Comparison of ENCODE assay signal across 1 cellular context in the genomic region with DNA sequence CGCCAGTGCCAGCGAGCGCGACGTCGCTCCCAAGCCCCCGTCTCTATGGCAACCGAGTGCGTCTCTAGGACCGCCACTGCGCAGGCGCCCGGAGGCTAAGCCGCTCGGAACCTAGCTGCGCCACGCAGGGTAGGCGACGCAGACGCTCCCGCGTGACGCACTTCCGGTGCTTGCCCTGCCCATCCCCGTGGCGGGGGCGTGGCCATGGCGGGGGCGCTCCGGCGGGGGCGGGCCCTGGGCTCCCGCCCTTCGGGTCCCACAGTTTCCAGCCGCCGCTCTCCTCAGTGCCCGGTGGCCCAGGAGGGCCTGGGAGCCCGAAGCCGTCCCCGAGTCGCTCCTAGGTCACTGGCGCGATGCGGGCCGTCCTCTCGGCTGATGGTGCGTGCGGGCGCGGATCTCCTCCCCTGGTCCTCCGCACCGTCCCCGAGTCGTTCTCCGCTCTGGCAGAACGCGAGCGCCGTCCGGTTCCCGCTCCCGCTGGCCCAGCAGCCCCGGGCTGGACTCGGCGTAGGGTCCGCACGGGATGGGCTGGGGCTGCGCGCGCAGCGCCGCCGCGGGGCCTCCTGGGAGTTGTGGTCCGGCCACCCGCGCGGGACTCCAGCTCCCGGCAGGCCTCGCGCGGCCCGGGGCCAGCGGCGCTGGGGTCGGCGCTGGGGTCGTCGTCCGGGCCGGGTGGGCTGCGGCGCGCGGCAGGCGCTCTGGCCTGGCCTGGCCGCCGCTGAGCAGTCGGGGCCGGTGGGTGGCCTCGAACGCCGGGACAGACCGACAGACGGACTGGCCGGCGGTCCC.
TF ChIP-seq lines count a peak whose summit lies in the region.

A gene (plus strand): TSS at position 245 of the 789 bp plus-strand sequence. CDS start 7,953 bp downstream, outside the sequence.

TF ChIP-seq in HEK293, 187 proteins besides CTCF, POLR2A, EP300 and RAD21 (continued from another document and continues in another):
- TF ChIP-seq, protein P1, sequence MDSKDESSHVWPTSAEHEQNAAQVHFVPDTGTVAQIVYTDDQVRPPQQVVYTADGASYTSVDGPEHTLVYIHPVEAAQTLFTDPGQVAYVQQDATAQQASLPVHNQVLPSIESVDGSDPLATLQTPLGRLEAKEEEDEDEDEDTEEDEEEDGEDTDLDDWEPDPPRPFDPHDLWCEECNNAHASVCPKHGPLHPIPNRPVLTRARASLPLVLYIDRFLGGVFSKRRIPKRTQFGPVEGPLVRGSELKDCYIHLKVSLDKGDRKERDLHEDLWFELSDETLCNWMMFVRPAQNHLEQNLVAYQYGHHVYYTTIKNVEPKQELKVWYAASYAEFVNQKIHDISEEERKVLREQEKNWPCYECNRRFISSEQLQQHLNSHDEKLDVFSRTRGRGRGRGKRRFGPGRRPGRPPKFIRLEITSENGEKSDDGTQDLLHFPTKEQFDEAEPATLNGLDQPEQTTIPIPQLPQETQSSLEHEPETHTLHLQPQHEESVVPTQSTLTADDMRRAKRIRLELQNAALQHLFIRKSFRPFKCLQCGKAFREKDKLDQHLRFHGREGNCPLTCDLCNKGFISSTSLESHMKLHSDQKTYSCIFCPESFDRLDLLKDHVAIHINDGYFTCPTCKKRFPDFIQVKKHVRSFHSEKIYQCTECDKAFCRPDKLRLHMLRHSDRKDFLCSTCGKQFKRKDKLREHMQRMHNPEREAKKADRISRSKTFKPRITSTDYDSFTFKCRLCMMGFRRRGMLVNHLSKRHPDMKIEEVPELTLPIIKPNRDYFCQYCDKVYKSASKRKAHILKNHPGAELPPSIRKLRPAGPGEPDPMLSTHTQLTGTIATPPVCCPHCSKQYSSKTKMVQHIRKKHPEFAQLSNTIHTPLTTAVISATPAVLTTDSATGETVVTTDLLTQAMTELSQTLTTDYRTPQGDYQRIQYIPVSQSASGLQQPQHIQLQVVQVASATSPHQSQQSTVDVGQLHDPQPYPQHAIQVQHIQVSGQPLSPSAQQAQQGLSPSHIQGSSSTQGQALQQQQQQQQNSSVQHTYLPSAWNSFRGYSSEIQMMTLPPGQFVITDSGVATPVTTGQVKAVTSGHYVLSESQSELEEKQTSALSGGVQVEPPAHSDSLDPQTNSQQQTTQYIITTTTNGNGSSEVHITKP (tag by site-specific recombination; IDR thresholded peaks at IDR 0.05), result no peak
- TF ChIP-seq, protein P2, sequence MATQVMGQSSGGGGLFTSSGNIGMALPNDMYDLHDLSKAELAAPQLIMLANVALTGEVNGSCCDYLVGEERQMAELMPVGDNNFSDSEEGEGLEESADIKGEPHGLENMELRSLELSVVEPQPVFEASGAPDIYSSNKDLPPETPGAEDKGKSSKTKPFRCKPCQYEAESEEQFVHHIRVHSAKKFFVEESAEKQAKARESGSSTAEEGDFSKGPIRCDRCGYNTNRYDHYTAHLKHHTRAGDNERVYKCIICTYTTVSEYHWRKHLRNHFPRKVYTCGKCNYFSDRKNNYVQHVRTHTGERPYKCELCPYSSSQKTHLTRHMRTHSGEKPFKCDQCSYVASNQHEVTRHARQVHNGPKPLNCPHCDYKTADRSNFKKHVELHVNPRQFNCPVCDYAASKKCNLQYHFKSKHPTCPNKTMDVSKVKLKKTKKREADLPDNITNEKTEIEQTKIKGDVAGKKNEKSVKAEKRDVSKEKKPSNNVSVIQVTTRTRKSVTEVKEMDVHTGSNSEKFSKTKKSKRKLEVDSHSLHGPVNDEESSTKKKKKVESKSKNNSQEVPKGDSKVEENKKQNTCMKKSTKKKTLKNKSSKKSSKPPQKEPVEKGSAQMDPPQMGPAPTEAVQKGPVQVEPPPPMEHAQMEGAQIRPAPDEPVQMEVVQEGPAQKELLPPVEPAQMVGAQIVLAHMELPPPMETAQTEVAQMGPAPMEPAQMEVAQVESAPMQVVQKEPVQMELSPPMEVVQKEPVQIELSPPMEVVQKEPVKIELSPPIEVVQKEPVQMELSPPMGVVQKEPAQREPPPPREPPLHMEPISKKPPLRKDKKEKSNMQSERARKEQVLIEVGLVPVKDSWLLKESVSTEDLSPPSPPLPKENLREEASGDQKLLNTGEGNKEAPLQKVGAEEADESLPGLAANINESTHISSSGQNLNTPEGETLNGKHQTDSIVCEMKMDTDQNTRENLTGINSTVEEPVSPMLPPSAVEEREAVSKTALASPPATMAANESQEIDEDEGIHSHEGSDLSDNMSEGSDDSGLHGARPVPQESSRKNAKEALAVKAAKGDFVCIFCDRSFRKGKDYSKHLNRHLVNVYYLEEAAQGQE (tag by site-specific recombination; IDR thresholded peaks at IDR 0.05), result peak; percentile 52; the same call in 1 of the 2 replicates
- no peak for TF ChIP-seq ZNF248 (tag by site-specific recombination; IDR thresholded peaks at IDR 0.05)
- TF ChIP-seq, protein P3, sequence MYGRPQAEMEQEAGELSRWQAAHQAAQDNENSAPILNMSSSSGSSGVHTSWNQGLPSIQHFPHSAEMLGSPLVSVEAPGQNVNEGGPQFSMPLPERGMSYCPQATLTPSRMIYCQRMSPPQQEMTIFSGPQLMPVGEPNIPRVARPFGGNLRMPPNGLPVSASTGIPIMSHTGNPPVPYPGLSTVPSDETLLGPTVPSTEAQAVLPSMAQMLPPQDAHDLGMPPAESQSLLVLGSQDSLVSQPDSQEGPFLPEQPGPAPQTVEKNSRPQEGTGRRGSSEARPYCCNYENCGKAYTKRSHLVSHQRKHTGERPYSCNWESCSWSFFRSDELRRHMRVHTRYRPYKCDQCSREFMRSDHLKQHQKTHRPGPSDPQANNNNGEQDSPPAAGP (tag by site-specific recombination; IDR thresholded peaks at IDR 0.05), result peak; percentile 96
- TF ChIP-seq ZNF596 (tag by site-specific recombination; IDR thresholded peaks at IDR 0.05), result no peak
- TF ChIP-seq, protein P4, sequence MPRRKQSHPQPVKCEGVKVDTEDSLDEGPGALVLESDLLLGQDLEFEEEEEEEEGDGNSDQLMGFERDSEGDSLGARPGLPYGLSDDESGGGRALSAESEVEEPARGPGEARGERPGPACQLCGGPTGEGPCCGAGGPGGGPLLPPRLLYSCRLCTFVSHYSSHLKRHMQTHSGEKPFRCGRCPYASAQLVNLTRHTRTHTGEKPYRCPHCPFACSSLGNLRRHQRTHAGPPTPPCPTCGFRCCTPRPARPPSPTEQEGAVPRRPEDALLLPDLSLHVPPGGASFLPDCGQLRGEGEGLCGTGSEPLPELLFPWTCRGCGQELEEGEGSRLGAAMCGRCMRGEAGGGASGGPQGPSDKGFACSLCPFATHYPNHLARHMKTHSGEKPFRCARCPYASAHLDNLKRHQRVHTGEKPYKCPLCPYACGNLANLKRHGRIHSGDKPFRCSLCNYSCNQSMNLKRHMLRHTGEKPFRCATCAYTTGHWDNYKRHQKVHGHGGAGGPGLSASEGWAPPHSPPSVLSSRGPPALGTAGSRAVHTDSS (tag by site-specific recombination; IDR thresholded peaks at IDR 0.05), result peak; percentile 25; the same call in 1 of the 2 replicates
- TF ChIP-seq, protein P5, sequence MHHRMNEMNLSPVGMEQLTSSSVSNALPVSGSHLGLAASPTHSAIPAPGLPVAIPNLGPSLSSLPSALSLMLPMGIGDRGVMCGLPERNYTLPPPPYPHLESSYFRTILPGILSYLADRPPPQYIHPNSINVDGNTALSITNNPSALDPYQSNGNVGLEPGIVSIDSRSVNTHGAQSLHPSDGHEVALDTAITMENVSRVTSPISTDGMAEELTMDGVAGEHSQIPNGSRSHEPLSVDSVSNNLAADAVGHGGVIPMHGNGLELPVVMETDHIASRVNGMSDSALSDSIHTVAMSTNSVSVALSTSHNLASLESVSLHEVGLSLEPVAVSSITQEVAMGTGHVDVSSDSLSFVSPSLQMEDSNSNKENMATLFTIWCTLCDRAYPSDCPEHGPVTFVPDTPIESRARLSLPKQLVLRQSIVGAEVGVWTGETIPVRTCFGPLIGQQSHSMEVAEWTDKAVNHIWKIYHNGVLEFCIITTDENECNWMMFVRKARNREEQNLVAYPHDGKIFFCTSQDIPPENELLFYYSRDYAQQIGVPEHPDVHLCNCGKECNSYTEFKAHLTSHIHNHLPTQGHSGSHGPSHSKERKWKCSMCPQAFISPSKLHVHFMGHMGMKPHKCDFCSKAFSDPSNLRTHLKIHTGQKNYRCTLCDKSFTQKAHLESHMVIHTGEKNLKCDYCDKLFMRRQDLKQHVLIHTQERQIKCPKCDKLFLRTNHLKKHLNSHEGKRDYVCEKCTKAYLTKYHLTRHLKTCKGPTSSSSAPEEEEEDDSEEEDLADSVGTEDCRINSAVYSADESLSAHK (tag by site-specific recombination; IDR thresholded peaks at IDR 0.05), result peak; percentile 68
- no peak for TF ChIP-seq ZNF654 (tag by site-specific recombination; IDR thresholded peaks at IDR 0.05; ENCODE audit: low read depth)
- TF ChIP-seq, protein P6, sequence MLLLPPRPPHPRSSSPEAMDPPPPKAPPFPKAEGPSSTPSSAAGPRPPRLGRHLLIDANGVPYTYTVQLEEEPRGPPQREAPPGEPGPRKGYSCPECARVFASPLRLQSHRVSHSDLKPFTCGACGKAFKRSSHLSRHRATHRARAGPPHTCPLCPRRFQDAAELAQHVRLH (tag by site-specific recombination; IDR thresholded peaks at IDR 0.05), result peak; percentile 96
- TF ChIP-seq ZBTB8A (tag by site-specific recombination; IDR thresholded peaks at IDR 0.05), result peak; percentile 93
- no peak for TF ChIP-seq ZNF555 (tag by site-specific recombination; conservative IDR thresholded peaks at IDR 0.05)
- TF ChIP-seq ZFP3 (tag by site-specific recombination; IDR thresholded peaks at IDR 0.05; ENCODE audit: low read depth), result no peak
- TF ChIP-seq GLIS2 (tag by site-specific recombination; IDR thresholded peaks at IDR 0.05), result peak; percentile 86
- no peak for TF ChIP-seq ZNF473 (tag by site-specific recombination; IDR thresholded peaks at IDR 0.05)
- TF ChIP-seq GLIS1 (tag by site-specific recombination; IDR thresholded peaks at IDR 0.05), result peak; percentile 72
- peak; percentile 96 for TF ChIP-seq ZNF335 (tag by site-specific recombination; conservative IDR thresholded peaks at IDR 0.05)
- TF ChIP-seq ZNF324 (tag by site-specific recombination; IDR thresholded peaks at IDR 0.05), result peak; percentile 92
- TF ChIP-seq ZNF394 (tag by site-specific recombination; IDR thresholded peaks at IDR 0.05; ENCODE audit: borderline replicate concordance), result peak; percentile 42; the same call in 1 of the 2 replicates
- TF ChIP-seq, protein P7, sequence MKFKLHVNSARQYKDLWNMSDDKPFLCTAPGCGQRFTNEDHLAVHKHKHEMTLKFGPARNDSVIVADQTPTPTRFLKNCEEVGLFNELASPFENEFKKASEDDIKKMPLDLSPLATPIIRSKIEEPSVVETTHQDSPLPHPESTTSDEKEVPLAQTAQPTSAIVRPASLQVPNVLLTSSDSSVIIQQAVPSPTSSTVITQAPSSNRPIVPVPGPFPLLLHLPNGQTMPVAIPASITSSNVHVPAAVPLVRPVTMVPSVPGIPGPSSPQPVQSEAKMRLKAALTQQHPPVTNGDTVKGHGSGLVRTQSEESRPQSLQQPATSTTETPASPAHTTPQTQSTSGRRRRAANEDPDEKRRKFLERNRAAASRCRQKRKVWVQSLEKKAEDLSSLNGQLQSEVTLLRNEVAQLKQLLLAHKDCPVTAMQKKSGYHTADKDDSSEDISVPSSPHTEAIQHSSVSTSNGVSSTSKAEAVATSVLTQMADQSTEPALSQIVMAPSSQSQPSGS (tag by site-specific recombination; IDR thresholded peaks at IDR 0.05; ENCODE audit: low read depth), result no peak
- no peak for TF ChIP-seq ZNF211 (tag by site-specific recombination; IDR thresholded peaks at IDR 0.05; ENCODE audit: low read depth)
- TF ChIP-seq ZNF121 (tag by site-specific recombination; IDR thresholded peaks at IDR 0.05), result no peak
- TF ChIP-seq ZNF266 (tag by site-specific recombination; IDR thresholded peaks at IDR 0.05; ENCODE audit: low read depth), result no peak
- no peak for TF ChIP-seq ZNF311 (tag by site-specific recombination; IDR thresholded peaks at IDR 0.05; ENCODE audit: borderline replicate concordance)
- no peak for TF ChIP-seq ZNF174 (tag by site-specific recombination; IDR thresholded peaks at IDR 0.05)
- no peak for TF ChIP-seq ZNF791 (tag by site-specific recombination; IDR thresholded peaks at IDR 0.05)
- TF ChIP-seq ZIC2 (tag by site-specific recombination; IDR thresholded peaks at IDR 0.05), result no peak
- TF ChIP-seq TRIM28 (IDR thresholded peaks at IDR 0.05; ENCODE audit: borderline replicate concordance, low read length), result no peak
- no peak for TF ChIP-seq ZNF416 (tag by site-specific recombination; IDR thresholded peaks at IDR 0.05)
- peak; percentile 88; the same call in 1 of the 2 replicates for TF ChIP-seq ZSCAN30 (tag by site-specific recombination; IDR thresholded peaks at IDR 0.05)
- TF ChIP-seq ZNF843 (tag by site-specific recombination; IDR thresholded peaks at IDR 0.05), result peak; percentile 71; the same call in 1 of the 2 replicates
- 0 out of 2 replicates have a peak, but pooled peaks have one; percentile 50 for TF ChIP-seq ZNF660 (tag by site-specific recombination; IDR thresholded peaks at IDR 0.05)
- TF ChIP-seq ZNF37A (tag by site-specific recombination; IDR thresholded peaks at IDR 0.05), result no peak
- TF ChIP-seq ZNF76 (tag by site-specific recombination; IDR thresholded peaks at IDR 0.05; ENCODE audit: borderline replicate concordance, low read depth), result peak; percentile 92
- no peak for TF ChIP-seq ZNF510 (tag by site-specific recombination; IDR thresholded peaks at IDR 0.05; ENCODE audit: insufficient replicate concordance)
- TF ChIP-seq, protein P8, sequence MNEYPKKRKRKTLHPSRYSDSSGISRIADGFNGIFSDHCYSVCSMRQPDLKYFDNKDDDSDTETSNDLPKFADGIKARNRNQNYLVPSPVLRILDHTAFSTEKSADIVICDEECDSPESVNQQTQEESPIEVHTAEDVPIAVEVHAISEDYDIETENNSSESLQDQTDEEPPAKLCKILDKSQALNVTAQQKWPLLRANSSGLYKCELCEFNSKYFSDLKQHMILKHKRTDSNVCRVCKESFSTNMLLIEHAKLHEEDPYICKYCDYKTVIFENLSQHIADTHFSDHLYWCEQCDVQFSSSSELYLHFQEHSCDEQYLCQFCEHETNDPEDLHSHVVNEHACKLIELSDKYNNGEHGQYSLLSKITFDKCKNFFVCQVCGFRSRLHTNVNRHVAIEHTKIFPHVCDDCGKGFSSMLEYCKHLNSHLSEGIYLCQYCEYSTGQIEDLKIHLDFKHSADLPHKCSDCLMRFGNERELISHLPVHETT (tag by site-specific recombination; IDR thresholded peaks at IDR 0.05), result no peak; the same call in 1 of the 2 replicates
- TF ChIP-seq ZNF354C (tag by site-specific recombination; IDR thresholded peaks at IDR 0.05; ENCODE audit: borderline replicate concordance, low read depth), result no peak
- no peak; the same call in 1 of the 2 replicates for TF ChIP-seq GLI2 (tag by site-specific recombination; IDR thresholded peaks at IDR 0.05; ENCODE audit: borderline replicate concordance, low read depth)
- TF ChIP-seq ZNF184 (tag by site-specific recombination; IDR thresholded peaks at IDR 0.05), result peak; percentile 64; the same call in 1 of the 2 replicates
- peak; percentile 87; the same call in 1 of the 2 replicates for TF ChIP-seq GLI4 (tag by site-specific recombination; IDR thresholded peaks at IDR 0.05)
- TF ChIP-seq, protein P9, sequence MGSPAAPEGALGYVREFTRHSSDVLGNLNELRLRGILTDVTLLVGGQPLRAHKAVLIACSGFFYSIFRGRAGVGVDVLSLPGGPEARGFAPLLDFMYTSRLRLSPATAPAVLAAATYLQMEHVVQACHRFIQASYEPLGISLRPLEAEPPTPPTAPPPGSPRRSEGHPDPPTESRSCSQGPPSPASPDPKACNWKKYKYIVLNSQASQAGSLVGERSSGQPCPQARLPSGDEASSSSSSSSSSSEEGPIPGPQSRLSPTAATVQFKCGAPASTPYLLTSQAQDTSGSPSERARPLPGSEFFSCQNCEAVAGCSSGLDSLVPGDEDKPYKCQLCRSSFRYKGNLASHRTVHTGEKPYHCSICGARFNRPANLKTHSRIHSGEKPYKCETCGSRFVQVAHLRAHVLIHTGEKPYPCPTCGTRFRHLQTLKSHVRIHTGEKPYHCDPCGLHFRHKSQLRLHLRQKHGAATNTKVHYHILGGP (tag by site-specific recombination; IDR thresholded peaks at IDR 0.05), result no peak
- peak; percentile 69; the same call in 1 of the 2 replicates for TF ChIP-seq ZNF239 (tag by site-specific recombination; IDR thresholded peaks at IDR 0.05)
- TF ChIP-seq ZNF2 (tag by site-specific recombination; IDR thresholded peaks at IDR 0.05), result peak; percentile 52; the same call in 1 of the 2 replicates
